In genomic region chr20:3663031-3663701, GRCh38 we compare ENCODE assay signal across 1 cellular context.
A peak's percentile ranks its signal among the peaks of the same experiment; 100 is the strongest.
TF ChIP-seq lines count a peak whose summit lies in the region.

Gene GFRA4, minus strand, starts transcription at chr20:3663399. Its CDS starts 0 bp downstream, at chr20:3663399.

TF ChIP-seq in HepG2, 621 proteins besides CTCF, POLR2A, EP300 and RAD21:
- TF ChIP-seq NR2F1 (CRISPR knock-in tag; IDR thresholded peaks at IDR 0.05) (no peak), ZNF776 (CRISPR knock-in tag; IDR thresholded peaks at IDR 0.05) (0 out of 2 replicates have a peak, but pooled peaks have one; percentile 64), ZNF574 (CRISPR knock-in tag; IDR thresholded peaks at IDR 0.05) (no peak), PCBP1 (IDR thresholded peaks at IDR 0.05; ENCODE audit: borderline replicate concordance, low read depth, low read length) (0 out of 2 replicates have a peak, but pooled peaks have one; percentile 48), ZBTB37 (CRISPR knock-in tag; IDR thresholded peaks at IDR 0.05) (0 out of 2 replicates have a peak, but pooled peaks have one; percentile 24), ZNF251 (CRISPR knock-in tag; IDR thresholded peaks at IDR 0.05) (0 out of 2 replicates have a peak, but pooled peaks have one; percentile 29), ARID4A (CRISPR knock-in tag; IDR thresholded peaks at IDR 0.05; ENCODE audit: borderline replicate concordance) (0 out of 2 replicates have a peak, but pooled peaks have one; percentile 6), ZNF703 (CRISPR knock-in tag; IDR thresholded peaks at IDR 0.05; ENCODE audit: borderline replicate concordance) (no peak), ATRX (CRISPR knock-in tag; IDR thresholded peaks at IDR 0.05; ENCODE audit: borderline replicate concordance) (no peak)
